Comparison of ENCODE assay signal across 25 cellular contexts in the genomic region with DNA sequence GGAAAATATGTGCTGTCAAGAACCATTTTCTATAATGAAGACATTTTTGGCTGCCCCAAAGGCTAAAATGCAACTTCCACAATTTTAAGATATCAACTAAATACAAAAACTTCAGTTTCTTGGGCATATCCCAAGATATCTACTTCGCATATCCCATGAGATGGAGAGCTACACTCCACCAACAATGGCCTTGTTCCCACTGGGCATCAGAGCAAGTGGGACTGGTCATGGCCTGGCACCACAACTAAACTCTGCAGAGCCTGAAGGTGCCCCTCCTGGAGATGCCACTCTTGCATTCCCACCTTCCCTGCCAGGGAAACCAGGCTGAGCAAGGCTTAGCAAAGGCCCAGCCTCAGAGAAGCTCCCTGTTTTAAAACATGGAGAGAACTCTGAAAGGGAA.
A peak's percentile ranks its signal among the peaks of the same experiment; 100 is the strongest.
DNase-seq lines count a peak whose midpoint lies in the region; ATAC-seq and TF ChIP-seq lines count a peak whose summit lies in the region.
"Had no signal": no experiment of that assay in that cellular context is flagged by ENCODE, and none has a peak within 500 bp of the region (broad histone marks: within the 10 kb centered on the region; RNA-seq: fewer than 3 reads in every experiment).

No MANE protein-coding gene starts in this region.

- DNase-seq in ascending aorta (ENCODE audit: low spot score in 2 of 2), result no peak
- DNase-seq in uterus, result no peak
- DNase-seq in vagina (ENCODE audit: extremely low spot score in 2 of 2), result no peak
- no peak for DNase-seq in endothelial cell (ENCODE audit: low spot score)
- DNase-seq: activated CD8-positive, alpha-beta T cell treated with anti-CD3 and anti-CD28 coated beads, Interleukin-2, amount 10 ng/mL, durations not matched to agents 7 days and 5 days; AML-193; anterior cingulate cortex; CD4-positive, alpha-beta T cell; dorsolateral prefrontal cortex; islet precursor cell; left ventricle myocardium inferior; midbrain; naive thymus-derived CD8-positive, alpha-beta T cell; NCI-H1417 treated with DMSO at 0.1 percent for 48 hours; NCI-H2081; NCI-H748 treated with DMSO at 0.1 percent for 48 hours; stimulated activated naive CD4-positive, alpha-beta T cell had no signal

- H4K20me1 ChIP-seq in KMS-11 (ENCODE audit: insufficient read depth), result no peaks in the 10 kb centered on the region

- H3K4me1 Mint-ChIP-seq in nephron, result peaks cover 69% of the 10 kb centered on the region
- no peaks in the 10 kb centered on the region for H3K4me1 Mint-ChIP-seq in endothelial cell (ENCODE audit: unreplicated experiment)
- H3K4me1 Mint-ChIP-seq: GM23338; naive thymus-derived CD8-positive, alpha-beta T cell had no signal

- H3K4me1 ChIP-seq in KMS-11 (ENCODE audit: low read depth, poor library complexity, severe bottlenecking) (peaks cover 96% of the 10 kb centered on the region), ascending aorta (peaks cover 3 to 16% of the 10 kb centered on the region in 2 donors), uterus (peaks cover 5 to 7% of the 10 kb centered on the region in 2 donors), vagina (peaks cover 19% of the 10 kb centered on the region)
- H3K4me1 ChIP-seq: left ventricle myocardium inferior had no signal

- H3K9me3 Mint-ChIP-seq in nephron (no peaks in the 10 kb centered on the region), endothelial cell (ENCODE audit: unreplicated experiment) (no peaks in the 10 kb centered on the region)
- H3K9me3 Mint-ChIP-seq: activated naive CD4-positive, alpha-beta T cell treated with anti-CD3 and anti-CD28 coated beads, Interleukin-2, amount 50 U/mL, for 72 hours; CD4-positive, alpha-beta T cell; GM23338; naive thymus-derived CD8-positive, alpha-beta T cell had no signal

- H3K27ac Mint-ChIP-seq in nephron (peak overlapping the region in 2 of 3 experiments; percentile 73 to 83), endothelial cell (ENCODE audit: unreplicated experiment) (no peak overlapping the region)
- H3K27ac Mint-ChIP-seq: activated CD8-positive, alpha-beta T cell treated with anti-CD3 and anti-CD28 coated beads, Interleukin-2, amount 10 ng/mL, durations not matched to agents 7 days and 5 days; activated naive CD4-positive, alpha-beta T cell treated with anti-CD3 and anti-CD28 coated beads, Interleukin-2, amount 50 U/mL, for 72 hours; CD4-positive, alpha-beta T cell; GM23338; naive thymus-derived CD8-positive, alpha-beta T cell had no signal

- H3K27me3 Mint-ChIP-seq in nephron (ENCODE audit: low read depth), result no peaks in the 10 kb centered on the region
- no peaks in the 10 kb centered on the region for H3K27me3 Mint-ChIP-seq in endothelial cell (ENCODE audit: unreplicated experiment)
- H3K27me3 Mint-ChIP-seq: CD4-positive, alpha-beta T cell; naive thymus-derived CD8-positive, alpha-beta T cell had no signal

- TF ChIP-seq POLR2A in uterus (IDR thresholded peaks at IDR 0.05) (no peak), vagina (IDR thresholded peaks at IDR 0.05) (no peak)

- H3K9me3 ChIP-seq in ascending aorta, result no peaks in the 10 kb centered on the region
- no peaks in the 10 kb centered on the region for H3K9me3 ChIP-seq in uterus
- H3K9me3 ChIP-seq in vagina, result no peaks in the 10 kb centered on the region
- H3K9me3 ChIP-seq: left ventricle myocardium inferior, suprapubic skin had no signal

- H3K4me3 ChIP-seq in KMS-11 (IDR thresholded peaks at IDR 0.05; ENCODE audit: insufficient read depth, low read depth, low read length), result no peak overlapping the region
- no peak overlapping the region for H3K4me3 ChIP-seq in ascending aorta
- no peak overlapping the region for H3K4me3 ChIP-seq in uterus
- H3K4me3 ChIP-seq in vagina, result no peak overlapping the region
- H3K4me3 ChIP-seq: dorsolateral prefrontal cortex, GM12878, GM23338, K562, left ventricle myocardium inferior, suprapubic skin had no signal

- H3K36me3 Mint-ChIP-seq in nephron (ENCODE audit: low read depth) (peaks cover 3% of the 10 kb centered on the region), endothelial cell (ENCODE audit: low read depth, unreplicated experiment) (no peaks in the 10 kb centered on the region)

- no peak overlapping the region for H3K4me3 Mint-ChIP-seq in nephron
- no peak overlapping the region for H3K4me3 Mint-ChIP-seq in endothelial cell (ENCODE audit: unreplicated experiment)
- H3K4me3 Mint-ChIP-seq: activated CD8-positive, alpha-beta T cell treated with anti-CD3 and anti-CD28 coated beads, Interleukin-2, amount 10 ng/mL, durations not matched to agents 7 days and 5 days; CD4-positive, alpha-beta T cell; GM23338; naive thymus-derived CD8-positive, alpha-beta T cell had no signal

- H3K4me2 ChIP-seq in KMS-11, result peak overlapping the region; percentile 6; the same call in 1 of the 2 replicates
- H3K4me2 ChIP-seq: GM23338 had no signal

- H3K36me3 ChIP-seq in KMS-11 (ENCODE audit: insufficient read depth) (no peaks in the 10 kb centered on the region), ascending aorta (no peaks in the 10 kb centered on the region), uterus (no peaks in the 10 kb centered on the region), vagina (no peaks in the 10 kb centered on the region)
- H3K36me3 ChIP-seq: left ventricle myocardium inferior, suprapubic skin had no signal

- H2AFZ ChIP-seq in KMS-11 (ENCODE audit: low read depth), result no peak overlapping the region
- H2AFZ ChIP-seq: GM23338 had no signal

- no peaks in the 10 kb centered on the region for H3K79me2 ChIP-seq in KMS-11 (ENCODE audit: insufficient read depth, low read depth)

- TF ChIP-seq CTCF in KMS-11 (conservative IDR thresholded peaks at IDR 0.05; ENCODE audit: low read depth, low read length) (no peak), ascending aorta (IDR thresholded peaks at IDR 0.05) (no peak), nephron (IDR thresholded peaks at IDR 0.05; ENCODE audit: unreplicated experiment in 3 of 3) (no peak), uterus (IDR thresholded peaks at IDR 0.05) (no peak), vagina (IDR thresholded peaks at IDR 0.05) (no peak), endothelial cell (IDR thresholded peaks at IDR 0.05; ENCODE audit: unreplicated experiment) (no peak)

- intact Hi-C loops in ascending aorta (cut with DNase I) (no loop called here), uterus (cut with DNase I; ENCODE audit: low total_unique reads) (no loop called here), vagina (cut with DNase I) (no loop called here)

- H3K27me3 ChIP-seq in KMS-11 (ENCODE audit: insufficient read depth, low read depth) (no peaks in the 10 kb centered on the region), ascending aorta (no peaks in the 10 kb centered on the region), uterus (no peaks in the 10 kb centered on the region), vagina (no peaks in the 10 kb centered on the region)
- H3K27me3 ChIP-seq: dorsolateral prefrontal cortex, suprapubic skin had no signal

- H3K27ac ChIP-seq in KMS-11, result no peak overlapping the region
- H3K27ac ChIP-seq in ascending aorta, result peak overlapping the region; percentile 34 to 80
- H3K27ac ChIP-seq in uterus, result peak overlapping the region; percentile 33 to 60
- no peak overlapping the region for H3K27ac ChIP-seq in vagina
- H3K27ac ChIP-seq: left ventricle myocardium inferior, suprapubic skin had no signal

- no peak overlapping the region for H3K9ac ChIP-seq in KMS-11

- ATAC-seq in GM21360 (IDR thresholded peaks at IDR 0.05; ENCODE audit: unreplicated experiment), result no peak
- ATAC-seq: activated CD8-positive, alpha-beta T cell treated with anti-CD3 and anti-CD28 coated beads, Interleukin-2, amount 10 ng/mL, durations not matched to agents 7 days and 5 days; activated naive CD4-positive, alpha-beta T cell treated with anti-CD3 and anti-CD28 coated beads, Interleukin-2, amount 50 U/mL, for 72 hours; GM12878; GM23338; K562; naive thymus-derived CD8-positive, alpha-beta T cell had no signal

Comparison
In these comparisons a context has a peak if more than half of its experiments do, and no peak if none do; other contexts are left out.
1. H3K27ac ChIP-seq: peak in ascending aorta (2 of 2) and uterus (2 of 2); none in KMS-11 (single experiment) and vagina (single experiment).